In the genomic region with DNA sequence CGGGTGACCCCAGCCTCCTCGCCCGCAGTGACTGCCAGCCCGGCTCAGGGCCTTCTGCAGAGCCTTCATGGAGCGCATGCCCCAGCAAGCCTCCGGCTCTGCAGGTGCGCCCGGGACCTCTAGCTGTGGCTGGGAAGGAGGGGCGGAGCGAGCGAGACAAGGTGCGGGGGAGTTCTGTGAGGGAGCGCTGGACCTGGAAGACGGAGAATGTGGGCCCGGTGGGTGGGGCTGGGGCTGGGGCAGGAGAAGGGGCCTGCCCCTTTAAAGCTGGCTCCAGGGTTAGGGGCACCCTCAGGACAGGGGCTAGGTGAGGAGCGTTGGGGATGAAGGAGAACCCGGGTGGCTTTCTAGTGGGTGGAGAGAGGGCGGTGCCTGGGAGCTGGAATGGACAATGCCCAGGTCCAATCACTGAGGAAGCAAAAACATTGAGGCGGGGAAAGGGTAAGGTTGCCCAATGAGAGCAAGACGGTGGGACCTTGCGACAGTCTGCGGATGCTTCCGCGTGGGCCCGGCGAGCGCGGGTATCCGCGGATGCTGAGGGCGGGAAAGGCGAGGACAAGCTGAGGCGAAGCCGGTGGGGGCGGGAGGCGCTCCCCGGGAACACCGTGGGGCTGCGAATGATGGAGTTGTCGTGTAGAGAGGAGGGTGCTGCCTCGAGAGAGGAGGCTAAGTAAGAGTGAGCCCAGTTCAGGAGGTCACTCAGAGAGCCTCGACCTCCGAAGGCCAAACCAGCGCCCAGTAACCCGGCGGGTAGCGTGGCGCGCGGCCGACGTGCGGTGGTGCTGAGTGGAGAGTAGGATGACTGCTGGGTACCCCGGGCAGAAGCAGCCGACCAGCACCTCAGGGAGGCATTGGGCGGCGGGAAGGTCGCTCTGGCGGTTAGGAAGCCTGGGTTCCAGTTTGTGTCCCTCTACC, we compare ENCODE assay signal across 7 cellular contexts. TPM values are rescaled to one million over a fixed set of nuclear protein-coding genes. Genes with fewer than 3 reads are reported as not detected.
DNase-seq lines count a peak whose midpoint lies in the region; ATAC-seq, FAIRE-seq and TF ChIP-seq lines count a peak whose summit lies in the region.

Gene GLS2 (minus strand): TSS at position 121 of the 915 bp plus-strand sequence. CDS start 43 bp downstream, at position 78.

- peak within 1 kb of the TSS; percentile 68 for H3K4me3 Mint-ChIP-seq in activated CD8-positive, alpha-beta memory T cell treated with anti-CD3 and anti-CD28 coated beads, Interleukin-2, amount 10 ng/mL, durations not matched to agents 7 days and 5 days

- peak within 1 kb of the TSS; percentile 93 for H2AFZ ChIP-seq in H1 (ENCODE audit: low read length)

- H3K4me1 Mint-ChIP-seq in activated CD8-positive, alpha-beta memory T cell treated with anti-CD3 and anti-CD28 coated beads, Interleukin-2, amount 10 ng/mL, durations not matched to agents 7 days and 5 days = peaks cover 17% of the 10 kb centered on the region

- peak; percentile 80 for FAIRE-seq in H1 (lab: Jason Lieb, UNC)

- no peaks in the 10 kb centered on the region; a peak in 1 of 8 replicates for H3K36me3 ChIP-seq in H1 (ENCODE audit: control insufficient read depth in 2 of 4, insufficient read depth in 4 of 4, low read length in 3 of 4)

- H3K4me1 ChIP-seq in H1 (replicated peaks in 1 of 4; ENCODE audit: control insufficient read depth in 3 of 4, insufficient read depth in 4 of 4, low read length in 3 of 4) = peaks cover 2 to 5% (median 3%) of the 10 kb centered on the region in 4 experiments; a peak in 6 of 7 replicates

- H4K91ac ChIP-seq in H1 (replicated peaks; ENCODE audit: insufficient read length, low read length) = peak within 1 kb of the TSS; percentile 84

- H3K4ac ChIP-seq in H1 (replicated peaks; ENCODE audit: insufficient read length, low read depth, low read length) = peak within 1 kb of the TSS; percentile 79

- no peak within 1 kb of the TSS for H3K27ac ChIP-seq in H1 (ENCODE audit: low read depth, low read length)

- CTCF ChIA-PET in activated CD8-positive, alpha-beta memory T cell treated with anti-CD3 and anti-CD28 coated beads, Interleukin-2, amount 10 ng/mL, durations not matched to agents 7 days and 5 days (lab: Charles Lee) = interaction anchor here (1.5 to 1.7 kb wide), 3 partner anchors 14 to 148 kb away, joined by 4 read pairs; partner anchors contain the start of gene TIMELESS
- CTCF ChIA-PET in H1 (lab: Charles Lee; ENCODE audit: partially characterized antibody) = interaction anchor here (0.7 to 1.3 kb wide), 3 partner anchors 25 to 218 kb away, joined by 3 to 5 read pairs (median 3); no protein-coding TSS in a partner anchor

- peak within 1 kb of the TSS; percentile 16 for H2BK120ac ChIP-seq in H1 (replicated peaks; ENCODE audit: low read depth, low read length)

- H3K9ac ChIP-seq in H1 (replicated peaks in 1 of 4; ENCODE audit: extremely low read depth in 1 of 4, low read depth in 3 of 4, low read length in 3 of 4) = peak within 1 kb of the TSS in 3 of 4 experiments; percentile 56 to 72 (median 62); a peak in 6 of 7 replicates

- H3K27ac Mint-ChIP-seq in activated CD8-positive, alpha-beta memory T cell treated with anti-CD3 and anti-CD28 coated beads, Interleukin-2, amount 10 ng/mL, durations not matched to agents 7 days and 5 days = peak within 1 kb of the TSS; percentile 19

- DNase-seq in NCI-H2171 treated with DMSO at 0.1 percent for 48 hours (lab: John Stamatoyannopoulos, UW) (peak; percentile 93), H1 (ENCODE audit: low read depth in 1 of 2, low spot score in 2 of 2) (peak; percentile 39 to 89), medulla oblongata (ENCODE audit: extremely low spot score) (peak; percentile 89)
- peak; percentile 80 for DNase-seq in activated CD8-positive, alpha-beta memory T cell treated with anti-CD3 and anti-CD28 coated beads, Interleukin-2, amount 10 ng/mL, durations not matched to agents 7 days and 5 days
- DNase-seq in stimulated activated CD4-positive, alpha-beta T cell treated with anti-CD3 and anti-CD28 coated beads, TNF-alpha, amount 100 ng/mL, for 4 hours (ENCODE audit: low read depth in 3 of 3) = peak; percentile 47 to 61 (median 49)

- peaks cover 0 to 5% of the 10 kb centered on the region in 2 experiments; a peak in 2 of 4 replicates for H3K9me3 ChIP-seq in H1 (ENCODE audit: insufficient read depth in 2 of 2, low read depth in 1 of 2, low read length in 1 of 2)

- H4K8ac ChIP-seq in H1 (ENCODE audit: extremely low read depth, insufficient read depth, low read length) = peak within 1 kb of the TSS; percentile 68

- H4K5ac ChIP-seq in H1 (ENCODE audit: insufficient read length, low read depth, low read length) = no peak within 1 kb of the TSS

- peak within 1 kb of the TSS; percentile 46; the same call in 1 of the 2 replicates for H2BK5ac ChIP-seq in H1 (ENCODE audit: low read depth, low read length)

- peak within 1 kb of the TSS; percentile 78; the same call in 1 of the 2 replicates for H2BK20ac ChIP-seq in H1 (ENCODE audit: low read length)

- H2BK15ac ChIP-seq in H1 (ENCODE audit: low read length) = peak within 1 kb of the TSS; percentile 99

- 28% methylated on average over 54 of the region's 59 CpGs; no CpG with 5 or more reads in 1 of the 2 experiments for WGBS in H1 (ENCODE audit: extremely low coverage in 1 of 2, insufficient coverage in 1 of 2, insufficient read length in 1 of 2, insufficient replicate concordance in 2 of 2, low coverage in 1 of 2, low lambda C conversion rate in 2 of 2, missing lambda C conversion rate in 1 of 2), 2 experiments

- no peak for TF ChIP-seq EP300 in H1 (IDR thresholded peaks at IDR 0.05; ENCODE audit: borderline replicate concordance in 1 of 2, low read depth in 2 of 2, low read length in 2 of 2)

- POLR2A ChIA-PET in H1 (lab: Charles Lee; ENCODE audit: partially characterized antibody) = interaction anchor here (1.0 to 1.9 kb wide), 5 partner anchors 10 to 33 kb away, joined by 3 to 10 read pairs (median 5); partner anchors contain the start of gene RBMS2

- peak within 1 kb of the TSS; percentile 56; the same call in 1 of the 2 replicates for H2BK12ac ChIP-seq in H1 (ENCODE audit: low read depth, low read length)

- peak within 1 kb of the TSS; percentile 24 for H3K56ac ChIP-seq in H1 (replicated peaks; ENCODE audit: insufficient read length, low read depth, low read length)

- H2AK5ac ChIP-seq in H1 (ENCODE audit: low read depth, low read length) = no peak within 1 kb of the TSS

- peak within 1 kb of the TSS; percentile 65 to 92 (median 74) for H3K4me3 ChIP-seq in H1 (ENCODE audit: extremely low read depth in 1 of 4, insufficient read depth in 2 of 4, low read depth in 3 of 4, low read length in 4 of 4)

- H3K79me1 ChIP-seq in H1 (ENCODE audit: low read depth, low read length) = no peaks in the 10 kb centered on the region

- no peak within 1 kb of the TSS for H3K14ac ChIP-seq in H1 (ENCODE audit: insufficient read length)

- H3K4me2 ChIP-seq in H1 (ENCODE audit: insufficient read depth in 1 of 2, low read depth in 2 of 2, low read length in 2 of 2) = peak within 1 kb of the TSS; percentile 83 to 96

- peaks cover 12% of the 10 kb centered on the region for H3K23me2 ChIP-seq in H1 (ENCODE audit: low read depth, low read length)

- H3K23ac ChIP-seq in H1 (ENCODE audit: insufficient read length) = no peak within 1 kb of the TSS

- no peak for TF ChIP-seq CTCF in H1 (IDR thresholded peaks at IDR 0.05; ENCODE audit: control extremely low read depth in 1 of 3, insufficient read depth in 1 of 3, low read depth in 1 of 3, low read length in 3 of 3)

- H4K20me1 ChIP-seq in H1 (replicated peaks in 1 of 2; ENCODE audit: control insufficient read depth in 1 of 2, insufficient read depth in 2 of 2, low read length in 2 of 2) = no peaks in the 10 kb centered on the region

- H3K79me2 ChIP-seq in H1 (ENCODE audit: control insufficient read depth in 1 of 2, insufficient read depth in 2 of 2, low read length in 2 of 2) = no peaks in the 10 kb centered on the region

- peak within 1 kb of the TSS; percentile 65 for H3K18ac ChIP-seq in H1 (ENCODE audit: extremely low read depth, low read length)

- H3K27me3 Mint-ChIP-seq in activated CD8-positive, alpha-beta memory T cell treated with anti-CD3 and anti-CD28 coated beads, Interleukin-2, amount 10 ng/mL, durations not matched to agents 7 days and 5 days = peaks cover 51% of the 10 kb centered on the region

- no peak for TF ChIP-seq RAD21 in H1 (IDR thresholded peaks at IDR 0.05 in 1 of 2, conservative IDR thresholded peaks at IDR 0.05 in 1 of 2; ENCODE audit: low read depth in 2 of 2, low read length in 2 of 2)

- peaks cover 7 to 35% (median 32%) of the 10 kb centered on the region in 4 experiments for H3K27me3 ChIP-seq in H1 (replicated peaks in 1 of 4; ENCODE audit: control insufficient read depth in 3 of 4, extremely low read depth in 1 of 4, insufficient read depth in 3 of 4, low read length in 3 of 4)

- no peaks in the 10 kb centered on the region for H3K9me3 Mint-ChIP-seq in activated CD8-positive, alpha-beta memory T cell treated with anti-CD3 and anti-CD28 coated beads, Interleukin-2, amount 10 ng/mL, durations not matched to agents 7 days and 5 days (ENCODE audit: low read depth)

- H3K36me3 Mint-ChIP-seq in activated CD8-positive, alpha-beta memory T cell treated with anti-CD3 and anti-CD28 coated beads, Interleukin-2, amount 10 ng/mL, durations not matched to agents 7 days and 5 days = peaks cover 3% of the 10 kb centered on the region

- TF ChIP-seq POLR2A in H1 (IDR thresholded peaks at IDR 0.05; ENCODE audit: control extremely low read depth in 1 of 2, low read depth in 2 of 2, low read length in 2 of 2) = no peak

- ATAC-seq in GM18858 (IDR thresholded peaks at IDR 0.05; ENCODE audit: unreplicated experiment) = peak; percentile 89
- peak; percentile 93 for ATAC-seq in HG03064 (IDR thresholded peaks at IDR 0.05; ENCODE audit: low read depth, unreplicated experiment)
- peak; percentile 98 for ATAC-seq in activated CD8-positive, alpha-beta memory T cell treated with anti-CD3 and anti-CD28 coated beads, Interleukin-2, amount 10 ng/mL, durations not matched to agents 7 days and 5 days

TF ChIP-seq in H1, 55 proteins besides CTCF, POLR2A, EP300 and RAD21 (continues in another document):
- TF ChIP-seq KDM1A (IDR thresholded peaks at IDR 0.05; ENCODE audit: borderline replicate concordance, low read length) = peak; percentile 41; the same call in 1 of the 2 replicates
- TF ChIP-seq NRF1 (IDR thresholded peaks at IDR 0.05; ENCODE audit: low read depth, low read length) = 0 out of 2 replicates have a peak, but pooled peaks have one; percentile 10

RNA-seq across cellular contexts. Expression of gene GLS2, which starts in this region (rescaled TPM):
- 1 to 10 TPM; 1.1 to 1.4 TPM for total RNA-seq in activated CD8-positive, alpha-beta memory T cell treated with anti-CD3 and anti-CD28 coated beads, Interleukin-2, amount 10 ng/mL, durations not matched to agents 7 days and 5 days
- 14.5 and 16.9 TPM in 2 replicates for total RNA-seq in H1 (2021; fragmentation: NEBNext Ultra II Directional; extraction: Animal tissue kit (Norgen Biotek cat#: 25700))
- polyA plus RNA-seq in H1 (2011; rRNA removed) = 20.1 and 22.5 TPM in 2 replicates
- 22.8 TPM for polyA plus RNA-seq in H1 (2011; cell fraction: cytosol; rRNA removed)
- polyA plus RNA-seq in H1 (2011; cell fraction: nucleus; rRNA removed) = 43.9 TPM
- 11.5 to 20.7 TPM (median 17.3 TPM) in 4 replicates for polyA plus RNA-seq in H1 (2012, experiment 1 of 2)
- 11.9 TPM for polyA plus RNA-seq in H1 (2012, experiment 2 of 2)
- 9.7 TPM for polyA plus RNA-seq in H1 (2013, experiment 1 of 2)
- 9.1 TPM for polyA plus RNA-seq in H1 (2013, experiment 2 of 2)
- polyA minus RNA-seq in H1 (2011; rRNA and poly(A)+ RNA removed) = 27.0 and 36.7 TPM in 2 replicates
- 10.5 TPM for polyA minus RNA-seq in H1 (2011; cell fraction: cytosol; rRNA and poly(A)+ RNA removed)
- polyA minus RNA-seq in H1 (2011; cell fraction: nucleus; rRNA and poly(A)+ RNA removed) = 14.9 TPM
